ENCODE assay signal across 8 cellular contexts in genomic region chr2:98909381-98910211, GRCh38. TPM values are rescaled to one million over a fixed set of nuclear protein-coding genes. Genes with fewer than 3 reads are reported as not detected.
DNase-seq lines count a peak whose midpoint lies in the region; ATAC-seq and TF ChIP-seq lines count a peak whose summit lies in the region.

No MANE protein-coding gene starts in this region.

- H3K27me3 ChIP-seq in thoracic aorta (replicated peaks; ENCODE audit: insufficient read depth): no peaks in the 10 kb centered on the region

- TF ChIP-seq CTCF in astrocyte of the cerebellum (IDR thresholded peaks at IDR 0.05; ENCODE audit: low read depth, low read length, missing control alignments) (no peak), thoracic aorta (IDR thresholded peaks at IDR 0.05) (no peak)

- H3K4me3 ChIP-seq in astrocyte of the cerebellum (ENCODE audit: low read depth, low read length) (no peak overlapping the region), thoracic aorta (peak overlapping the region; percentile 11)

- H3K4me1 ChIP-seq in thoracic aorta (ENCODE audit: control insufficient read depth in 1 of 2, low read depth in 2 of 2): peaks cover 13 to 36% of the 10 kb centered on the region in 2 donors

- peak overlapping the region in 1 of 2 donors; percentile 9 for H3K27ac ChIP-seq in thoracic aorta

- in situ Hi-C loops in astrocyte of the cerebellum (cut with HindIII; ENCODE audit: low sequenced_read_pairs): no loop called here

- no peak for ATAC-seq in thoracic aorta (ENCODE audit: insufficient number of reproducible peaks, low FRiP score, low read depth)
- ATAC-seq in GM19324 (IDR thresholded peaks at IDR 0.05; ENCODE audit: low FRiP score, unreplicated experiment): no peak

- H3K9me3 ChIP-seq in thoracic aorta: no peaks in the 10 kb centered on the region

- H3K36me3 ChIP-seq in thoracic aorta: no peaks in the 10 kb centered on the region

- DNase-seq in ELR (ENCODE audit: low read depth) (peak; percentile 56), NCI-H1930 (lab: John Stamatoyannopoulos, UW) (peak; percentile 74 to 83), astrocyte of the cerebellum (ENCODE audit: low read depth) (peak; percentile 24), iris pigment epithelial cell (ENCODE audit: low read depth) (peak; percentile 87), thoracic aorta (ENCODE audit: low spot score) (no peak), NK-92 (lab: John Stamatoyannopoulos, UW; ENCODE audit: unreplicated experiment) (no peak)
- DNase-seq in stimulated activated CD4-positive, alpha-beta T cell treated with anti-CD3 and anti-CD28 coated beads, Interleukin-2, amount 100 ng/mL, for 48 hours: no peak

RNA-seq across cellular contexts. Expression of gene CRACDL, which starts 26.4 kb away (rescaled TPM):
- total RNA-seq in thoracic aorta: 1 to 10 TPM; 1.9 to 5.9 TPM

Comparison
In these comparisons a context has a peak if more than half of its experiments do, and no peak if none do; other contexts are left out.
1. DNase-seq: peak in ELR (single experiment), NCI-H1930 (2 of 2), astrocyte of the cerebellum (single experiment) and iris pigment epithelial cell (single experiment); none in thoracic aorta (single experiment), NK-92 (single experiment) and stimulated activated CD4-positive, alpha-beta T cell treated with anti-CD3 and anti-CD28 coated beads, Interleukin-2, amount 100 ng/mL, for 48 hours (0 of 2).